In the genomic region with DNA sequence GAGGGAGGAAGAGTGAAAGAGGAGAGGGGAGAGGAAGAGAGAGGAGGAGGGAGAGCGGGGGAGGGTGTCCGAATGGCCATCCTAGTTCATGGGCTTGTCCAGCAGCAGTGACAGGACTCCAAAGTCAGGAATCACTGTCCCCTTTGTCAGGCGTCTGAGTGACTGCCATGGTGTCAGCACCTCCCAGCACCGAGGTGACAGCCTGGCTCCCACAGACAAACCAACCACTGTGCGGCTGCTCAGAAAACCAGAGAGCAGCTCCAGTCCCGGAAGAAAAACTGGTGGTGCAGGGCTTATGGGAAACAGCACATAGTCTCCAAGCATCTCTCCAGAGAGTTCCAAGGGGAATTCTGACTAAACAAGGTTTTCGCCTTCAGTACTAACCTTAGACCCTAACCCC, we compare ENCODE assay signal across 17 cellular contexts. TPM values are rescaled to one million over a fixed set of nuclear protein-coding genes. Genes with fewer than 3 reads are reported as not detected.
A peak's percentile ranks its signal among the peaks of the same experiment; 100 is the strongest.
DNase-seq lines count a peak whose midpoint lies in the region; FAIRE-seq and TF ChIP-seq lines count a peak whose summit lies in the region.
"Had no signal": no experiment of that assay in that cellular context is flagged by ENCODE, and none has a peak within 500 bp of the region (broad histone marks: within the 10 kb centered on the region; RNA-seq: fewer than 3 reads in every experiment).

No MANE protein-coding gene starts in this region.

- H3K79me2 ChIP-seq in neural progenitor cell (ENCODE audit: low read depth) = no peaks in the 10 kb centered on the region

- H3K27ac Mint-ChIP-seq in neural progenitor cell = peak overlapping the region; percentile 53
- H3K27ac Mint-ChIP-seq in endothelial cell (ENCODE audit: unreplicated experiment) = no peak overlapping the region
- H3K27ac Mint-ChIP-seq: CD4-positive, CD25-positive, alpha-beta regulatory T cell had no signal

- H3K36me3 ChIP-seq in neural progenitor cell = no peaks in the 10 kb centered on the region
- H3K36me3 ChIP-seq: SJCRH30 had no signal

- no peaks in the 10 kb centered on the region for H3F3A ChIP-seq in neural progenitor cell (ENCODE audit: low read depth)

- no peak overlapping the region for H3K4me3 ChIP-seq in neural progenitor cell
- H3K4me3 ChIP-seq: GM23248, SJCRH30 had no signal

- no peaks in the 10 kb centered on the region for H4K20me1 ChIP-seq in neural progenitor cell (ENCODE audit: low read depth)

- no peak overlapping the region for H3K4me2 ChIP-seq in neural progenitor cell

- no peak for TF ChIP-seq CTCF in neural progenitor cell (IDR thresholded peaks at IDR 0.05)
- no peak for TF ChIP-seq CTCF in D721Med (IDR thresholded peaks at IDR 0.05; ENCODE audit: insufficient read depth, missing control alignments)
- TF ChIP-seq CTCF in endothelial cell (IDR thresholded peaks at IDR 0.05; ENCODE audit: unreplicated experiment) = no peak

- no peak overlapping the region for H3K9ac ChIP-seq in neural progenitor cell
- H3K9ac ChIP-seq: GM23248 had no signal

- H3K27me3 ChIP-seq in neural progenitor cell = no peaks in the 10 kb centered on the region
- H3K27me3 ChIP-seq: SJCRH30 had no signal

- peaks cover 5% of the 10 kb centered on the region for H3K9me3 Mint-ChIP-seq in neural progenitor cell
- no peaks in the 10 kb centered on the region for H3K9me3 Mint-ChIP-seq in endothelial cell (ENCODE audit: unreplicated experiment)

- intact Hi-C loops in head of caudate nucleus (cut with DNase I) = no loop called here

- FAIRE-seq in D721Med (lab: Jason Lieb, UNC) = no peak

- H3K27ac ChIP-seq in neural progenitor cell = no peak overlapping the region
- H3K27ac ChIP-seq: GM23248, SJCRH30 had no signal

- H3K4me1 ChIP-seq in neural progenitor cell = no peaks in the 10 kb centered on the region

- H3K27me3 Mint-ChIP-seq in neural progenitor cell (ENCODE audit: insufficient read depth, low read depth) (peaks cover 9% of the 10 kb centered on the region), endothelial cell (ENCODE audit: unreplicated experiment) (peaks cover 6% of the 10 kb centered on the region)

- H3K4me3 Mint-ChIP-seq in neural progenitor cell = no peak overlapping the region
- H3K4me3 Mint-ChIP-seq in endothelial cell (ENCODE audit: unreplicated experiment) = no peak overlapping the region
- H3K4me3 Mint-ChIP-seq: CD4-positive, CD25-positive, alpha-beta regulatory T cell had no signal

- H3K36me3 Mint-ChIP-seq in neural progenitor cell (peaks cover 3% of the 10 kb centered on the region), endothelial cell (ENCODE audit: low read depth, unreplicated experiment) (no peaks in the 10 kb centered on the region)
- H3K36me3 Mint-ChIP-seq: CD4-positive, CD25-positive, alpha-beta regulatory T cell had no signal

- no peaks in the 10 kb centered on the region for H3K9me3 ChIP-seq in neural progenitor cell (ENCODE audit: low read depth)

- DNase-seq in amygdala (lab: John Stamatoyannopoulos, UW) (peak in 43 of 56 donors; percentile 26 to 90 (median 53)), head of caudate nucleus (peak; percentile 19 to 91 (median 68)), neural progenitor cell (ENCODE audit: low spot score) (no peak), superior temporal gyrus (ENCODE audit: extremely low spot score) (peak; percentile 82), NCI-H69 (lab: John Stamatoyannopoulos, UW) (no peak), D721Med (ENCODE audit: insufficient read length, low spot score) (no peak), endothelial cell (ENCODE audit: low spot score) (no peak)
- DNase-seq: CD4-positive, CD25-positive, alpha-beta regulatory T cell; DMS53; GM23248; HCEC 1CT; NCI-H1105 treated with DMSO at 0.1 percent for 48 hours; NCI-H2029; NCI-H2171 treated with DMSO at 0.1 percent for 48 hours; NCI-H82; PC-3; SJCRH30 had no signal

- H3K4me1 Mint-ChIP-seq in neural progenitor cell (peaks cover 9% of the 10 kb centered on the region), endothelial cell (ENCODE audit: unreplicated experiment) (peaks cover 15% of the 10 kb centered on the region)
- H3K4me1 Mint-ChIP-seq: CD4-positive, CD25-positive, alpha-beta regulatory T cell had no signal

- no peak overlapping the region for H2AFZ ChIP-seq in neural progenitor cell (replicated peaks)
- H2AFZ ChIP-seq: GM23248 had no signal

RNA-seq across cellular contexts. Expression of a gene that starts 18.9 kb away (rescaled TPM):
- total RNA-seq in neural progenitor cell (ENCODE audit: low replicate concordance) (76.3 and 99.1 TPM in 2 replicates), endothelial cell (ENCODE audit: unreplicated experiment) (15.3 TPM)
- total RNA-seq: GM23248 had no signal

Comparison
In these comparisons a context has a peak if more than half of its experiments do, and no peak if none do; other contexts are left out.
1. DNase-seq: peak in amygdala (43 of 56), head of caudate nucleus (42 of 42) and superior temporal gyrus (single experiment); none in neural progenitor cell (single experiment), NCI-H69 (single experiment), D721Med (single experiment) and endothelial cell (single experiment).